In the genomic region with DNA sequence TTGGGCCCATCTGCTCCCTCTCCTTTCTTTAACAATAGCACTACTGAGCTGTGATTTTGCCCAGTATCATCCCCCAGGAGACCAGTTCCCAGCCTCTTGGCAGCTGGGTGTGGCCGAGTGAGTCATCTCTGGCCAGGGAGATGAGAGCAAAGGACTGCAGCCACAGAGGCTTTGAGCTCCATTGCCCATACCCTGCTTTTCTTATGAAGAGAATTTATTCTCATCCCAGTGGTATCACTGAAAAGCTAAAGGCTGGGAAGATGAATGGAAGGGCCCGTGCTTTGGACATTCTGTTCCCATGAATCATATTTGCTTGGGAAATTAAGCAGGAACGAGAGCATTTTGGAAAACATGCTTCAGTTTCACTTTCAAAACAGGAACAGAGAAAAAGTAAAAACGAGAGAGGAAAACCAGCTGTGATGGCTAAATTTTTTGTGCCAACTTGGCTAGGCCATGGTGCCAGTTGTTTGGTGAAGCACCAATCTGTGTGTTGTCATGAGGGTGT, we compare ENCODE assay signal across 8 cellular contexts.
DNase-seq lines count a peak whose midpoint lies in the region; ATAC-seq and TF ChIP-seq lines count a peak whose summit lies in the region.

No MANE protein-coding gene starts in this region.

- peak overlapping the region; percentile 20 for H3K4me3 ChIP-seq in skeletal muscle cell (ENCODE audit: low read depth, low read length)

- ATAC-seq in HG02759 (IDR thresholded peaks at IDR 0.05; ENCODE audit: unreplicated experiment): peak; percentile 88
- ATAC-seq in SK-N-SH treated with all-trans-retinoic acid at 6 μM for 48 hours: peak; percentile 96

- DNase-seq in DMS 273 treated with DMSO at 0.1 percent for 48 hours (lab: John Stamatoyannopoulos, UW) (peak; percentile 44), foreskin melanocyte (peak; percentile 84), skeletal muscle cell (ENCODE audit: low read depth) (peak; percentile 97), NCI-H1694 (lab: John Stamatoyannopoulos, UW) (no peak), NCI-H2029 treated with DMSO at 0.1 percent for 48 hours (lab: John Stamatoyannopoulos, UW) (no peak)
- DNase-seq in activated naive CD4-positive, alpha-beta T cell treated with anti-CD3 and anti-CD28 coated beads, Interleukin-2, amount 50 U/mL, for 16 hours: no peak

TF ChIP-seq in SK-N-SH treated with all-trans-retinoic acid at 6 μM for 48 hours, 23 proteins besides CTCF, POLR2A, EP300 and RAD21:
- TF ChIP-seq ZNF565 (CRISPR knock-in tag; conservative IDR thresholded peaks at IDR 0.05; ENCODE audit: low read depth): no peak
- TF ChIP-seq ARNTL (CRISPR knock-in tag; IDR thresholded peaks at IDR 0.05; ENCODE audit: borderline replicate concordance, low read depth): no peak
- TF ChIP-seq, protein P1, sequence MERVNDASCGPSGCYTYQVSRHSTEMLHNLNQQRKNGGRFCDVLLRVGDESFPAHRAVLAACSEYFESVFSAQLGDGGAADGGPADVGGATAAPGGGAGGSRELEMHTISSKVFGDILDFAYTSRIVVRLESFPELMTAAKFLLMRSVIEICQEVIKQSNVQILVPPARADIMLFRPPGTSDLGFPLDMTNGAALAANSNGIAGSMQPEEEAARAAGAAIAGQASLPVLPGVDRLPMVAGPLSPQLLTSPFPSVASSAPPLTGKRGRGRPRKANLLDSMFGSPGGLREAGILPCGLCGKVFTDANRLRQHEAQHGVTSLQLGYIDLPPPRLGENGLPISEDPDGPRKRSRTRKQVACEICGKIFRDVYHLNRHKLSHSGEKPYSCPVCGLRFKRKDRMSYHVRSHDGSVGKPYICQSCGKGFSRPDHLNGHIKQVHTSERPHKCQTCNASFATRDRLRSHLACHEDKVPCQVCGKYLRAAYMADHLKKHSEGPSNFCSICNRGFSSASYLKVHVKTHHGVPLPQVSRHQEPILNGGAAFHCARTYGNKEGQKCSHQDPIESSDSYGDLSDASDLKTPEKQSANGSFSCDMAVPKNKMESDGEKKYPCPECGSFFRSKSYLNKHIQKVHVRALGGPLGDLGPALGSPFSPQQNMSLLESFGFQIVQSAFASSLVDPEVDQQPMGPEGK (CRISPR knock-in tag; IDR thresholded peaks at IDR 0.05; ENCODE audit: borderline replicate concordance): no peak
- TF ChIP-seq BACH2 (CRISPR knock-in tag; IDR thresholded peaks at IDR 0.05; ENCODE audit: borderline replicate concordance): no peak
- TF ChIP-seq, protein P2, sequence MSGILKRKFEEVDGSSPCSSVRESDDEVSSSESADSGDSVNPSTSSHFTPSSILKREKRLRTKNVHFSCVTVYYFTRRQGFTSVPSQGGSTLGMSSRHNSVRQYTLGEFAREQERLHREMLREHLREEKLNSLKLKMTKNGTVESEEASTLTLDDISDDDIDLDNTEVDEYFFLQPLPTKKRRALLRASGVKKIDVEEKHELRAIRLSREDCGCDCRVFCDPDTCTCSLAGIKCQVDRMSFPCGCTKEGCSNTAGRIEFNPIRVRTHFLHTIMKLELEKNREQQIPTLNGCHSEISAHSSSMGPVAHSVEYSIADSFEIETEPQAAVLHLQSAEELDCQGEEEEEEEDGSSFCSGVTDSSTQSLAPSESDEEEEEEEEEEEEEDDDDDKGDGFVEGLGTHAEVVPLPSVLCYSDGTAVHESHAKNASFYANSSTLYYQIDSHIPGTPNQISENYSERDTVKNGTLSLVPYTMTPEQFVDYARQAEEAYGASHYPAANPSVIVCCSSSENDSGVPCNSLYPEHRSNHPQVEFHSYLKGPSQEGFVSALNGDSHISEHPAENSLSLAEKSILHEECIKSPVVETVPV (CRISPR knock-in tag; IDR thresholded peaks at IDR 0.05): no peak
- no peak for TF ChIP-seq ZFP30 (CRISPR knock-in tag; IDR thresholded peaks at IDR 0.05)
- TF ChIP-seq OSR1 (CRISPR knock-in tag; IDR thresholded peaks at IDR 0.05): no peak
- no peak for TF ChIP-seq ZFP3 (CRISPR knock-in tag; IDR thresholded peaks at IDR 0.05)
- no peak for TF ChIP-seq RARB (CRISPR knock-in tag; IDR thresholded peaks at IDR 0.05)
- TF ChIP-seq CSDC2 (CRISPR knock-in tag; IDR thresholded peaks at IDR 0.05): no peak
- TF ChIP-seq TOX (CRISPR knock-in tag; IDR thresholded peaks at IDR 0.05; ENCODE audit: borderline replicate concordance): no peak
- TF ChIP-seq, protein P3, sequence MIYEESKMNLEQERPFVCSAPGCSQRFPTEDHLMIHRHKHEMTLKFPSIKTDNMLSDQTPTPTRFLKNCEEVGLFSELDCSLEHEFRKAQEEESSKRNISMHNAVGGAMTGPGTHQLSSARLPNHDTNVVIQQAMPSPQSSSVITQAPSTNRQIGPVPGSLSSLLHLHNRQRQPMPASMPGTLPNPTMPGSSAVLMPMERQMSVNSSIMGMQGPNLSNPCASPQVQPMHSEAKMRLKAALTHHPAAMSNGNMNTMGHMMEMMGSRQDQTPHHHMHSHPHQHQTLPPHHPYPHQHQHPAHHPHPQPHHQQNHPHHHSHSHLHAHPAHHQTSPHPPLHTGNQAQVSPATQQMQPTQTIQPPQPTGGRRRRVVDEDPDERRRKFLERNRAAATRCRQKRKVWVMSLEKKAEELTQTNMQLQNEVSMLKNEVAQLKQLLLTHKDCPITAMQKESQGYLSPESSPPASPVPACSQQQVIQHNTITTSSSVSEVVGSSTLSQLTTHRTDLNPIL (CRISPR knock-in tag; IDR thresholded peaks at IDR 0.05; ENCODE audit: low read depth): no peak
- TF ChIP-seq ISL1 (CRISPR knock-in tag; IDR thresholded peaks at IDR 0.05): no peak

Comparison
In these comparisons a context has a peak if more than half of its experiments do, and no peak if none do; other contexts are left out.
1. DNase-seq: peak in DMS 273 treated with DMSO at 0.1 percent for 48 hours (single experiment), foreskin melanocyte (single experiment) and skeletal muscle cell (single experiment); none in NCI-H1694 (single experiment), NCI-H2029 treated with DMSO at 0.1 percent for 48 hours (single experiment) and activated naive CD4-positive, alpha-beta T cell treated with anti-CD3 and anti-CD28 coated beads, Interleukin-2, amount 50 U/mL, for 16 hours (single experiment).